ENCODE assay signal across 1 cellular context in the genomic region with DNA sequence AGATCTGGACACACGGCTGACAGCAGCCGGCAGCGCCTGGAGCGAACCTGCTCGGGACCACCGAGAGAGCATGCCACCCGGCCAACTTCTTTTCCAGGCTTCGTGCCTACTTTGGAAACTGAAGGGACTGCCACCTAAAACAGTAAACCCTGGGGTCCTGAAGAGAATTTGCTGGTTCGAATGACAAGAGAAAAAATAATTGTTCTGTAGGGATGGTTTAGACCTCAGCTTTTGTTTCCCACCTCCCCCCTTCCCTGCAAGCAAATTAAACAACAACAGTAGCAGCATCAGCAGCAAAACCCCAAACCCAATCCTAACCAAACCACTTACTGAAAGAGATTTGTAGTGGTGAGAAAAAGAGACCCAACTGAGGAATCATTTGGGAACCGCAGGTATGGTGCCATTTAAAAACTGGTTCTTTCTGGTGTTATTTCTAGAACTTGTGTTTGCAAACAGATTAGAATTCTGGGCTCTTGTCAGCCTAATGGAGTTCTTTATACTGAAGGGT.
TF ChIP-seq lines count a peak whose summit lies in the region.

No MANE protein-coding gene starts in this region.

TF ChIP-seq in SK-N-SH, 30 proteins besides CTCF, POLR2A, EP300 and RAD21 (continued from another document):
- TF ChIP-seq, protein P1, sequence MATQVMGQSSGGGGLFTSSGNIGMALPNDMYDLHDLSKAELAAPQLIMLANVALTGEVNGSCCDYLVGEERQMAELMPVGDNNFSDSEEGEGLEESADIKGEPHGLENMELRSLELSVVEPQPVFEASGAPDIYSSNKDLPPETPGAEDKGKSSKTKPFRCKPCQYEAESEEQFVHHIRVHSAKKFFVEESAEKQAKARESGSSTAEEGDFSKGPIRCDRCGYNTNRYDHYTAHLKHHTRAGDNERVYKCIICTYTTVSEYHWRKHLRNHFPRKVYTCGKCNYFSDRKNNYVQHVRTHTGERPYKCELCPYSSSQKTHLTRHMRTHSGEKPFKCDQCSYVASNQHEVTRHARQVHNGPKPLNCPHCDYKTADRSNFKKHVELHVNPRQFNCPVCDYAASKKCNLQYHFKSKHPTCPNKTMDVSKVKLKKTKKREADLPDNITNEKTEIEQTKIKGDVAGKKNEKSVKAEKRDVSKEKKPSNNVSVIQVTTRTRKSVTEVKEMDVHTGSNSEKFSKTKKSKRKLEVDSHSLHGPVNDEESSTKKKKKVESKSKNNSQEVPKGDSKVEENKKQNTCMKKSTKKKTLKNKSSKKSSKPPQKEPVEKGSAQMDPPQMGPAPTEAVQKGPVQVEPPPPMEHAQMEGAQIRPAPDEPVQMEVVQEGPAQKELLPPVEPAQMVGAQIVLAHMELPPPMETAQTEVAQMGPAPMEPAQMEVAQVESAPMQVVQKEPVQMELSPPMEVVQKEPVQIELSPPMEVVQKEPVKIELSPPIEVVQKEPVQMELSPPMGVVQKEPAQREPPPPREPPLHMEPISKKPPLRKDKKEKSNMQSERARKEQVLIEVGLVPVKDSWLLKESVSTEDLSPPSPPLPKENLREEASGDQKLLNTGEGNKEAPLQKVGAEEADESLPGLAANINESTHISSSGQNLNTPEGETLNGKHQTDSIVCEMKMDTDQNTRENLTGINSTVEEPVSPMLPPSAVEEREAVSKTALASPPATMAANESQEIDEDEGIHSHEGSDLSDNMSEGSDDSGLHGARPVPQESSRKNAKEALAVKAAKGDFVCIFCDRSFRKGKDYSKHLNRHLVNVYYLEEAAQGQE (IDR thresholded peaks at IDR 0.05; ENCODE audit: low read depth, low read length) = no peak
- TF ChIP-seq TEAD4 (IDR thresholded peaks at IDR 0.05; ENCODE audit: borderline replicate concordance, insufficient read depth) (no peak), NRF1 (IDR thresholded peaks at IDR 0.05; ENCODE audit: low read depth, low read length) (no peak), ELF1 (IDR thresholded peaks at IDR 0.05) (no peak), RFX5 (IDR thresholded peaks at IDR 0.05; ENCODE audit: low read length) (no peak)
